In the genomic region with DNA sequence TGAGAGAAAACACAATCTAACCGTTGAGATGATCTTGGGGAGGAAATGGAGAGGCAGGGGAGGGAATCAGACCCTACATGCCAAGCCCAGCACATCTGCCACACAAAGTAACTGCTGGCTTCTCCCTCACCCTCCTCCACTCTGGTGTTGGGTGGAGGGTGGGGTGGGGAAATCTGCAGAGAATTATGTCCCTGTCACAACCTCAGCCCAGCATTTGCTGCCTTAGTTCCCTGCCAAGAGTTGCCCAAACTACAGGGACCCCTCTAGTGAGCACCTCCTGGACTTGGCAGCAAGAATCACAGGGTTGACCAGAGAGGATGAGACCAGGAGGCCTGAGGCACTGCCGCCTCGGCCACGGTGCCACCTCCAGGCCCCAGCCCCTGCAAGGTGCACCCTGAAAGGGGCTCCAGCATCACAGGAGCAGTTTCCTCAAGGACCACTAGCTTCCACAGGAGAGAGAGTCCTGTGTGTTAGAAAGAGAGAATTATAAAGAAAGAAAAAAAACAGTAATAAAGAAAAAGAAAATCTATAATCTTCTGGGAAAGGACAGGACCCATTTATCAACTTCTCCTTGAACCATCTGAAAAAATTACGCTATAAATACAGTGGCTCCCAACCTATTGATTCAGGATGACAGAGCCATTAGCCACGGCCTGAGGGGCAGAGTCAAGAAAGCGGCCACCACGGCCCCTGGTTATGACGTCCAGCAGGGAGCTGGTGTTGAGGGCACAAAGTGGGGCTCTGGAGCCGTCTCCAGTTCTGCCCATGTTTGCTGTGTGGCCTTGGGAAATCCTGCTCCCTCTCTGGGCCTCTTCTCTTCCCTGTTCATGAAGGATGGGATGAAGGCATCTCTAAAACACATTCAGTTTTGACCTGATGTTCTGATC, we compare ENCODE assay signal across 20 cellular contexts.
"Had no signal": no experiment of that assay in that cellular context is flagged by ENCODE, and none has a peak within 500 bp of the region (broad histone marks: within the 10 kb centered on the region; RNA-seq: fewer than 3 reads in every experiment).

No MANE protein-coding gene starts in this region.

- H3K4me3 ChIP-seq: colonic mucosa, lung, pancreas, psoas muscle, right atrium auricular region, thyroid gland had no signal

- H3K36me3 ChIP-seq: colonic mucosa, neutrophil, pancreas, right atrium auricular region, thyroid gland had no signal

- H3K4me1 ChIP-seq: colonic mucosa, pancreas, psoas muscle, right atrium auricular region, thyroid gland had no signal

- H3K9me3 ChIP-seq: colonic mucosa, neutrophil, pancreas, psoas muscle, right atrium auricular region, thyroid gland had no signal

- H3K27ac Mint-ChIP-seq: activated CD4-positive, alpha-beta T cell treated with anti-CD3 and anti-CD28 coated beads, Interleukin-2, amount 10 ng/mL, durations not matched to agents 24 days and 14 days; activated CD8-positive, alpha-beta T cell treated with anti-CD3 and anti-CD28 coated beads, Interleukin-2, amount 10 ng/mL, durations not matched to agents 7 days and 5 days; activated naive CD8-positive, alpha-beta T cell treated with anti-CD3 and anti-CD28 coated beads for 36 hours; naive thymus-derived CD4-positive, alpha-beta T cell; stimulated activated naive CD8-positive, alpha-beta T cell treated with anti-CD3 and anti-CD28 coated beads, Interleukin-15, Interleukin-2, amounts not matched to agents 100 ng/mL and 50 ng/mL, for 24 hours had no signal

- H3K4me3 Mint-ChIP-seq: activated CD4-positive, alpha-beta T cell treated with anti-CD3 and anti-CD28 coated beads, Interleukin-2, amount 10 ng/mL, durations not matched to agents 24 days and 14 days; activated CD8-positive, alpha-beta T cell treated with anti-CD3 and anti-CD28 coated beads, Interleukin-2, amount 10 ng/mL, durations not matched to agents 7 days and 5 days; activated naive CD8-positive, alpha-beta T cell treated with anti-CD3 and anti-CD28 coated beads for 36 hours; central memory CD8-positive, alpha-beta T cell; naive thymus-derived CD4-positive, alpha-beta T cell; stimulated activated naive CD8-positive, alpha-beta T cell treated with anti-CD3 and anti-CD28 coated beads, Interleukin-15, Interleukin-2, amounts not matched to agents 100 ng/mL and 50 ng/mL, for 24 hours had no signal

- H3K27me3 ChIP-seq: colonic mucosa, pancreas, right atrium auricular region, thyroid gland had no signal

- H3K36me3 Mint-ChIP-seq: activated naive CD8-positive, alpha-beta T cell treated with anti-CD3 and anti-CD28 coated beads for 36 hours; naive thymus-derived CD4-positive, alpha-beta T cell had no signal

- H3K27ac ChIP-seq: colonic mucosa, epithelial cell of prostate, neutrophil, pancreas, psoas muscle, right atrium auricular region, thyroid gland, VCaP had no signal

- H3K9me3 Mint-ChIP-seq: activated CD4-positive, alpha-beta T cell treated with anti-CD3 and anti-CD28 coated beads, Interleukin-2, amount 10 ng/mL, durations not matched to agents 24 days and 14 days; activated naive CD8-positive, alpha-beta T cell treated with anti-CD3 and anti-CD28 coated beads for 36 hours; central memory CD8-positive, alpha-beta T cell; stimulated activated naive CD8-positive, alpha-beta T cell treated with anti-CD3 and anti-CD28 coated beads, Interleukin-15, Interleukin-2, amounts not matched to agents 100 ng/mL and 50 ng/mL, for 24 hours had no signal

- DNase-seq: activated CD4-positive, alpha-beta T cell treated with anti-CD3 and anti-CD28 coated beads, Interleukin-2, amount 10 ng/mL, durations not matched to agents 24 days and 14 days; activated CD8-positive, alpha-beta T cell treated with anti-CD3 and anti-CD28 coated beads, Interleukin-2, amount 10 ng/mL, durations not matched to agents 7 days and 5 days; activated naive CD4-positive, alpha-beta T cell treated with Interleukin-2 at 50 U/mL for 16 hours; activated naive CD8-positive, alpha-beta T cell treated with anti-CD3 and anti-CD28 coated beads for 36 hours; activated T-cell treated with anti-CD3 and anti-CD28 coated beads, Interleukin-2, amount 50 U/mL, for 48 hours; colonic mucosa; kidney; naive thymus-derived CD4-positive, alpha-beta T cell; pancreas; stimulated activated CD4-positive, alpha-beta T cell treated with anti-CD3 and anti-CD28 coated beads, Interleukin-12 subunit alpha, Interleukin-12 subunit beta, amount 100 ng/mL, for 4 hours; substantia nigra; thyroid gland had no signal

- H3K4me1 Mint-ChIP-seq: activated CD4-positive, alpha-beta T cell treated with anti-CD3 and anti-CD28 coated beads, Interleukin-2, amount 10 ng/mL, durations not matched to agents 24 days and 14 days; activated naive CD8-positive, alpha-beta T cell treated with anti-CD3 and anti-CD28 coated beads for 36 hours; central memory CD8-positive, alpha-beta T cell had no signal
